ENCODE assay signal across 1 cellular context in the genomic region with DNA sequence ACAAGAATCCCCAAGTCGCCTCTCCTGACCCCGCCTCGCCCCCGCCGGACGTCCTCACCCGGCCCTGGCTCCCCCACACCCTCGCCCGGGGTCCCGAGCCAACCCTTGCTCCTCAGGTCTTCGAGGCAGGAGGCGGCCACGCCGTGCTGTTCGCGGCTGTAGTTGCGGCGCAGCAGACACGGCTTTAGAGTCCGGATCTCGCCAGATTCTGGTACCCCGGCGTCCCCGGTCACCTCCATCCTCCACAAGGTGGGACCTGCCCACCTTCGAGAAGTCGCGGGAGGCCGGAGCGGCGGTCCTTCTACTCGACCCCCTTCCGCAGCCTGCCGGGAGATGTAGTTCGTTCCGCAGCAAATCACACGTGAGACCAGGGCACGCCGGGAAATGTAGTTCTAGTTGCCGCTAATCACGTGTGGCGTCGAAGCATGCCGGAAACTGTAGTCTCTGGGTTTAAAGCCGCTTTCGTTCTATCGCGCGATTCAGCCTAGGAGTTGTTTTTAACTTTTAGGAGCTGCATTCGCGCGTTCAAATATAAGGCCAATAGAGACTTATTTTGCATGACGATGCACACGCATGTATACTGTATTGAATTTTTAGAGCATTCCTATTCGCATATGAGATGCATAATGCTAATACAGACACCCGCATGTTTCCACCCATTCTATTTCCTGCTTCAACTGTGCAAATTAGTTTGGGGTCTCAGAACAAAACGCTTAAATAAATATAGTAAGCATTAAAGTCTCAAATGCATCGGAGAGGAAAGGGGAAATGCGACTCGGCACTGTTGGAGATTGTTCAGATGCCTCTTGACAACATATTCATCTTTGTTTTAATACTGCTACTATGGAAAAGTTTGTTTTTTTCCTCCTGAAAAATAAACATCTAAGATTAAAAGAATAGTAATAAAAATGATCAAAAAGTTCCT.
TF ChIP-seq lines count a peak whose summit lies in the region.

A gene with protein sequence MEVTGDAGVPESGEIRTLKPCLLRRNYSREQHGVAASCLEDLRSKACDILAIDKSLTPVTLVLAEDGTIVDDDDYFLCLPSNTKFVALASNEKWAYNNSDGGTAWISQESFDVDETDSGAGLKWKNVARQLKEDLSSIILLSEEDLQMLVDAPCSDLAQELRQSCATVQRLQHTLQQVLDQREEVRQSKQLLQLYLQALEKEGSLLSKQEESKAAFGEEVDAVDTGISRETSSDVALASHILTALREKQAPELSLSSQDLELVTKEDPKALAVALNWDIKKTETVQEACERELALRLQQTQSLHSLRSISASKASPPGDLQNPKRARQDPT (minus strand): TSS at position 310 of the 925 bp plus-strand sequence. CDS start 71 bp downstream, at position 239.

TF ChIP-seq in K562, 482 proteins besides CTCF, POLR2A, EP300 and RAD21 (continued from another document and continues in another):
- no peak; the same call in 1 of the 2 replicates for TF ChIP-seq TCF3 (CRISPR knock-in tag; IDR thresholded peaks at IDR 0.05)
- TF ChIP-seq, protein P1, sequence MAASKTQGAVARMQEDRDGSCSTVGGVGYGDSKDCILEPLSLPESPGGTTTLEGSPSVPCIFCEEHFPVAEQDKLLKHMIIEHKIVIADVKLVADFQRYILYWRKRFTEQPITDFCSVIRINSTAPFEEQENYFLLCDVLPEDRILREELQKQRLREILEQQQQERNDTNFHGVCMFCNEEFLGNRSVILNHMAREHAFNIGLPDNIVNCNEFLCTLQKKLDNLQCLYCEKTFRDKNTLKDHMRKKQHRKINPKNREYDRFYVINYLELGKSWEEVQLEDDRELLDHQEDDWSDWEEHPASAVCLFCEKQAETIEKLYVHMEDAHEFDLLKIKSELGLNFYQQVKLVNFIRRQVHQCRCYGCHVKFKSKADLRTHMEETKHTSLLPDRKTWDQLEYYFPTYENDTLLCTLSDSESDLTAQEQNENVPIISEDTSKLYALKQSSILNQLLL (CRISPR knock-in tag; IDR thresholded peaks at IDR 0.05; ENCODE audit: borderline replicate concordance), result no peak
- no peak for TF ChIP-seq ZSCAN29 (IDR thresholded peaks at IDR 0.05)
- no peak for TF ChIP-seq CBX5 (IDR thresholded peaks at IDR 0.05; ENCODE audit: borderline replicate concordance, low read depth)
- no peak for TF ChIP-seq CBX2 (IDR thresholded peaks at IDR 0.05; ENCODE audit: insufficient read depth, low read length, poor library complexity, severe bottlenecking)
- TF ChIP-seq ZC3H8 (IDR thresholded peaks at IDR 0.05), result no peak
- no peak for TF ChIP-seq TAL1 (IDR thresholded peaks at IDR 0.05)
- TF ChIP-seq RAD51 (IDR thresholded peaks at IDR 0.05; ENCODE audit: borderline replicate concordance, low read depth), result peak; percentile 97
- TF ChIP-seq, protein P2, sequence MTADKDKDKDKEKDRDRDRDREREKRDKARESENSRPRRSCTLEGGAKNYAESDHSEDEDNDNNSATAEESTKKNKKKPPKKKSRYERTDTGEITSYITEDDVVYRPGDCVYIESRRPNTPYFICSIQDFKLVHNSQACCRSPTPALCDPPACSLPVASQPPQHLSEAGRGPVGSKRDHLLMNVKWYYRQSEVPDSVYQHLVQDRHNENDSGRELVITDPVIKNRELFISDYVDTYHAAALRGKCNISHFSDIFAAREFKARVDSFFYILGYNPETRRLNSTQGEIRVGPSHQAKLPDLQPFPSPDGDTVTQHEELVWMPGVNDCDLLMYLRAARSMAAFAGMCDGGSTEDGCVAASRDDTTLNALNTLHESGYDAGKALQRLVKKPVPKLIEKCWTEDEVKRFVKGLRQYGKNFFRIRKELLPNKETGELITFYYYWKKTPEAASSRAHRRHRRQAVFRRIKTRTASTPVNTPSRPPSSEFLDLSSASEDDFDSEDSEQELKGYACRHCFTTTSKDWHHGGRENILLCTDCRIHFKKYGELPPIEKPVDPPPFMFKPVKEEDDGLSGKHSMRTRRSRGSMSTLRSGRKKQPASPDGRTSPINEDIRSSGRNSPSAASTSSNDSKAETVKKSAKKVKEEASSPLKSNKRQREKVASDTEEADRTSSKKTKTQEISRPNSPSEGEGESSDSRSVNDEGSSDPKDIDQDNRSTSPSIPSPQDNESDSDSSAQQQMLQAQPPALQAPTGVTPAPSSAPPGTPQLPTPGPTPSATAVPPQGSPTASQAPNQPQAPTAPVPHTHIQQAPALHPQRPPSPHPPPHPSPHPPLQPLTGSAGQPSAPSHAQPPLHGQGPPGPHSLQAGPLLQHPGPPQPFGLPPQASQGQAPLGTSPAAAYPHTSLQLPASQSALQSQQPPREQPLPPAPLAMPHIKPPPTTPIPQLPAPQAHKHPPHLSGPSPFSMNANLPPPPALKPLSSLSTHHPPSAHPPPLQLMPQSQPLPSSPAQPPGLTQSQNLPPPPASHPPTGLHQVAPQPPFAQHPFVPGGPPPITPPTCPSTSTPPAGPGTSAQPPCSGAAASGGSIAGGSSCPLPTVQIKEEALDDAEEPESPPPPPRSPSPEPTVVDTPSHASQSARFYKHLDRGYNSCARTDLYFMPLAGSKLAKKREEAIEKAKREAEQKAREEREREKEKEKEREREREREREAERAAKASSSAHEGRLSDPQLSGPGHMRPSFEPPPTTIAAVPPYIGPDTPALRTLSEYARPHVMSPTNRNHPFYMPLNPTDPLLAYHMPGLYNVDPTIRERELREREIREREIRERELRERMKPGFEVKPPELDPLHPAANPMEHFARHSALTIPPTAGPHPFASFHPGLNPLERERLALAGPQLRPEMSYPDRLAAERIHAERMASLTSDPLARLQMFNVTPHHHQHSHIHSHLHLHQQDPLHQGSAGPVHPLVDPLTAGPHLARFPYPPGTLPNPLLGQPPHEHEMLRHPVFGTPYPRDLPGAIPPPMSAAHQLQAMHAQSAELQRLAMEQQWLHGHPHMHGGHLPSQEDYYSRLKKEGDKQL (CRISPR knock-in tag; IDR thresholded peaks at IDR 0.05; ENCODE audit: borderline replicate concordance), result peak; percentile 97; the same call in 1 of the 2 replicates
- TF ChIP-seq KAT2B (IDR thresholded peaks at IDR 0.05; ENCODE audit: low read depth, low read length), result no peak
- 0 out of 2 replicates have a peak, but pooled peaks have one; percentile 77 for TF ChIP-seq CHCHD3 (CRISPR knock-in tag; IDR thresholded peaks at IDR 0.05)
- TF ChIP-seq RBM14 (IDR thresholded peaks at IDR 0.05; ENCODE audit: borderline replicate concordance, insufficient read depth, low read depth, low read length), result no peak
- TF ChIP-seq, protein P3, sequence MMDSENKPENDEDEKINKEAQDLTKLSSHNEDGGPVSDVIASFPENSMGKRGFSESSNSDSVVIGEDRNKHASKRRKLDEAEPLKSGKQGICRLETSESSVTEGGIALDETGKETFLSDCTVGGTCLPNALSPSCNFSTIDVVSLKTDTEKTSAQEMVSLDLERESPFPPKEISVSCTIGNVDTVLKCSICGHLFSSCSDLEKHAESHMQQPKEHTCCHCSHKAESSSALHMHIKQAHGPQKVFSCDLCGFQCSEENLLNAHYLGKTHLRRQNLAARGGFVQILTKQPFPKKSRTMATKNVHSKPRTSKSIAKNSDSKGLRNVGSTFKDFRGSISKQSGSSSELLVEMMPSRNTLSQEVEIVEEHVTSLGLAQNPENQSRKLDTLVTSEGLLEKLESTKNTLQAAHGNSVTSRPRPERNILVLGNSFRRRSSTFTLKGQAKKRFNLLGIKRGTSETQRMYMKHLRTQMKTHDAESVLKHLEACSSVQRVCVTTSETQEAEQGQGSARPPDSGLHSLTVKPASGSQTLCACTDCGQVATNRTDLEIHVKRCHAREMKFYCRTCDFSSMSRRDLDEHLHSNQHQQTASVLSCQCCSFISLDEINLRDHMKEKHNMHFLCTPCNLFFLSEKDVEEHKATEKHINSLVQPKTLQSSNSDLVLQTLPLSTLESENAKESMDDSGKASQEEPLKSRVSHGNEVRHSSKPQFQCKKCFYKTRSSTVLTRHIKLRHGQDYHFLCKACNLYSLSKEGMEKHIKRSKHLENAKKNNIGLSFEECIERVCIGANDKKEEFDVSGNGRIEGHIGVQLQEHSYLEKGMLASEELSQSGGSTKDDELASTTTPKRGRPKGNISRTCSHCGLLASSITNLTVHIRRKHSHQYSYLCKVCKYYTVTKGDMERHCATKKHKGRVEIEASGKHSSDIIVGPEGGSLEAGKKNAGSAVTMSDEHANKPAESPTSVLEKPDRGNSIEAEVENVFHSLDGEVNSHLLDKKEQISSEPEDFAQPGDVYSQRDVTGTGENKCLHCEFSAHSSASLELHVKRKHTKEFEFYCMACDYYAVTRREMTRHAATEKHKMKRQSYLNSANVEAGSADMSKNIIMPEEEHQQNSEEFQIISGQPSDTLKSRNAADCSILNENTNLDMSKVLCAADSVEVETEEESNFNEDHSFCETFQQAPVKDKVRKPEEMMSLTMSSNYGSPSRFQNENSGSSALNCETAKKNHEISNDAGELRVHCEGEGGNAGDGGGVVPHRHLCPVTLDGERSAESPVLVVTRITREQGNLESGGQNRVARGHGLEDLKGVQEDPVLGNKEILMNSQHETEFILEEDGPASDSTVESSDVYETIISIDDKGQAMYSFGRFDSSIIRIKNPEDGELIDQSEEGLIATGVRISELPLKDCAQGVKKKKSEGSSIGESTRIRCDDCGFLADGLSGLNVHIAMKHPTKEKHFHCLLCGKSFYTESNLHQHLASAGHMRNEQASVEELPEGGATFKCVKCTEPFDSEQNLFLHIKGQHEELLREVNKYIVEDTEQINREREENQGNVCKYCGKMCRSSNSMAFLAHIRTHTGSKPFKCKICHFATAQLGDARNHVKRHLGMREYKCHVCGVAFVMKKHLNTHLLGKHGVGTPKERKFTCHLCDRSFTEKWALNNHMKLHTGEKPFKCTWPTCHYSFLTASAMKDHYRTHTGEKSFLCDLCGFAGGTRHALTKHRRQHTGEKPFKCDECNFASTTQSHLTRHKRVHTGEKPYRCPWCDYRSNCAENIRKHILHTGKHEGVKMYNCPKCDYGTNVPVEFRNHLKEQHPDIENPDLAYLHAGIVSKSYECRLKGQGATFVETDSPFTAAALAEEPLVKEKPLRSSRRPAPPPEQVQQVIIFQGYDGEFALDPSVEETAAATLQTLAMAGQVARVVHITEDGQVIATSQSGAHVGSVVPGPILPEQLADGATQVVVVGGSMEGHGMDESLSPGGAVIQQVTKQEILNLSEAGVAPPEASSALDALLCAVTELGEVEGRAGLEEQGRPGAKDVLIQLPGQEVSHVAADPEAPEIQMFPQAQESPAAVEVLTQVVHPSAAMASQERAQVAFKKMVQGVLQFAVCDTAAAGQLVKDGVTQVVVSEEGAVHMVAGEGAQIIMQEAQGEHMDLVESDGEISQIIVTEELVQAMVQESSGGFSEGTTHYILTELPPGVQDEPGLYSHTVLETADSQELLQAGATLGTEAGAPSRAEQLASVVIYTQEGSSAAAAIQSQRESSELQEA (IDR thresholded peaks at IDR 0.05; ENCODE audit: low read depth), result no peak
- TF ChIP-seq, protein P4, sequence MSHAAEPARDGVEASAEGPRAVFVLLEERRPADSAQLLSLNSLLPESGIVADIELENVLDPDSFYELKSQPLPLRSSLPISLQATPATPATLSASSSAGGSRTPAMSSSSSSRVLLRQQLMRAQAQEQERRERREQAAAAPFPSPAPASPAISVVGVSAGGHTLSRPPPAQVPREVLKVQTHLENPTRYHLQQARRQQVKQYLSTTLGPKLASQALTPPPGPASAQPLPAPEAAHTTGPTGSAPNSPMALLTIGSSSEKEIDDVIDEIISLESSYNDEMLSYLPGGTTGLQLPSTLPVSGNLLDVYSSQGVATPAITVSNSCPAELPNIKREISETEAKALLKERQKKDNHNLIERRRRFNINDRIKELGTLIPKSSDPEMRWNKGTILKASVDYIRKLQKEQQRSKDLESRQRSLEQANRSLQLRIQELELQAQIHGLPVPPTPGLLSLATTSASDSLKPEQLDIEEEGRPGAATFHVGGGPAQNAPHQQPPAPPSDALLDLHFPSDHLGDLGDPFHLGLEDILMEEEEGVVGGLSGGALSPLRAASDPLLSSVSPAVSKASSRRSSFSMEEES (CRISPR knock-in tag; IDR thresholded peaks at IDR 0.05), result peak; percentile 78
- no peak for TF ChIP-seq EWSR1 (IDR thresholded peaks at IDR 0.05; ENCODE audit: borderline replicate concordance, low read depth, partially characterized antibody)
- TF ChIP-seq, protein P5, sequence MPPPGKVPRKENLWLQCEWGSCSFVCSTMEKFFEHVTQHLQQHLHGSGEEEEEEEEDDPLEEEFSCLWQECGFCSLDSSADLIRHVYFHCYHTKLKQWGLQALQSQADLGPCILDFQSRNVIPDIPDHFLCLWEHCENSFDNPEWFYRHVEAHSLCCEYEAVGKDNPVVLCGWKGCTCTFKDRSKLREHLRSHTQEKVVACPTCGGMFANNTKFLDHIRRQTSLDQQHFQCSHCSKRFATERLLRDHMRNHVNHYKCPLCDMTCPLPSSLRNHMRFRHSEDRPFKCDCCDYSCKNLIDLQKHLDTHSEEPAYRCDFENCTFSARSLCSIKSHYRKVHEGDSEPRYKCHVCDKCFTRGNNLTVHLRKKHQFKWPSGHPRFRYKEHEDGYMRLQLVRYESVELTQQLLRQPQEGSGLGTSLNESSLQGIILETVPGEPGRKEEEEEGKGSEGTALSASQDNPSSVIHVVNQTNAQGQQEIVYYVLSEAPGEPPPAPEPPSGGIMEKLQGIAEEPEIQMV (tag; conservative IDR thresholded peaks at IDR 0.05; ENCODE audit: low read depth), result 0 out of 2 replicates have a peak, but pooled peaks have one; percentile 48
- peak; percentile 73 for TF ChIP-seq SMAD3 (CRISPR knock-in tag; conservative IDR thresholded peaks at IDR 0.05)
- no peak for TF ChIP-seq PURB (CRISPR knock-in tag; IDR thresholded peaks at IDR 0.05; ENCODE audit: low read depth)
- no peak for TF ChIP-seq MCM5 (IDR thresholded peaks at IDR 0.05; ENCODE audit: low read depth)
- TF ChIP-seq ZNF232 (CRISPR knock-in tag; IDR thresholded peaks at IDR 0.05), result no peak
- TF ChIP-seq BCOR (IDR thresholded peaks at IDR 0.05), result no peak
- TF ChIP-seq MCM7 (IDR thresholded peaks at IDR 0.05), result no peak
- no peak for TF ChIP-seq STAG1 (CRISPR knock-in tag; IDR thresholded peaks at IDR 0.05; ENCODE audit: borderline replicate concordance)
- TF ChIP-seq STAT5A (IDR thresholded peaks at IDR 0.05; ENCODE audit: borderline replicate concordance, low read length), result no peak; the same call in 1 of the 2 replicates
- TF ChIP-seq ZEB2 (IDR thresholded peaks at IDR 0.05), result no peak
- TF ChIP-seq, protein P6, sequence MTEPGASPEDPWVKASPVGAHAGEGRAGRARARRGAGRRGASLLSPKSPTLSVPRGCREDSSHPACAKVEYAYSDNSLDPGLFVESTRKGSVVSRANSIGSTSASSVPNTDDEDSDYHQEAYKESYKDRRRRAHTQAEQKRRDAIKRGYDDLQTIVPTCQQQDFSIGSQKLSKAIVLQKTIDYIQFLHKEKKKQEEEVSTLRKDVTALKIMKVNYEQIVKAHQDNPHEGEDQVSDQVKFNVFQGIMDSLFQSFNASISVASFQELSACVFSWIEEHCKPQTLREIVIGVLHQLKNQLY (CRISPR knock-in tag; conservative IDR thresholded peaks at IDR 0.05), result no peak
- peak; percentile 67; the same call in 1 of the 2 replicates for TF ChIP-seq GTF2E2 (tag; IDR thresholded peaks at IDR 0.05)
- TF ChIP-seq, protein P7, sequence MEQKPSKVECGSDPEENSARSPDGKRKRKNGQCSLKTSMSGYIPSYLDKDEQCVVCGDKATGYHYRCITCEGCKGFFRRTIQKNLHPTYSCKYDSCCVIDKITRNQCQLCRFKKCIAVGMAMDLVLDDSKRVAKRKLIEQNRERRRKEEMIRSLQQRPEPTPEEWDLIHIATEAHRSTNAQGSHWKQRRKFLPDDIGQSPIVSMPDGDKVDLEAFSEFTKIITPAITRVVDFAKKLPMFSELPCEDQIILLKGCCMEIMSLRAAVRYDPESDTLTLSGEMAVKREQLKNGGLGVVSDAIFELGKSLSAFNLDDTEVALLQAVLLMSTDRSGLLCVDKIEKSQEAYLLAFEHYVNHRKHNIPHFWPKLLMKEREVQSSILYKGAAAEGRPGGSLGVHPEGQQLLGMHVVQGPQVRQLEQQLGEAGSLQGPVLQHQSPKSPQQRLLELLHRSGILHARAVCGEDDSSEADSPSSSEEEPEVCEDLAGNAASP (IDR thresholded peaks at IDR 0.05), result no peak
- TF ChIP-seq PML (IDR thresholded peaks at IDR 0.05; ENCODE audit: low read length), result peak; percentile 65; the same call in 1 of the 2 replicates
- no peak for TF ChIP-seq KHSRP (IDR thresholded peaks at IDR 0.05)
- peak; percentile 87; the same call in 1 of the 2 replicates for TF ChIP-seq ZC3H11A (IDR thresholded peaks at IDR 0.05; ENCODE audit: low read depth, low read length)
- no peak for TF ChIP-seq MTA1 (IDR thresholded peaks at IDR 0.05; ENCODE audit: borderline replicate concordance)
- peak; percentile 73; the same call in 1 of the 2 replicates for TF ChIP-seq BACH1 (tag; IDR thresholded peaks at IDR 0.05)
